ENCODE assay signal across 19 cellular contexts in genomic region chr2:16655457-16655837, GRCh38. TPM values are rescaled to one million over a fixed set of nuclear protein-coding genes. Genes with fewer than 3 reads are reported as not detected.
DNase-seq lines count a peak whose midpoint lies in the region; ATAC-seq and TF ChIP-seq lines count a peak whose summit lies in the region.
"Had no signal": no experiment of that assay in that cellular context is flagged by ENCODE, and none has a peak within 500 bp of the region (broad histone marks: within the 10 kb centered on the region; RNA-seq: fewer than 3 reads in every experiment).

No MANE protein-coding gene starts in this region.

- H3K27ac ChIP-seq in caudate nucleus (ENCODE audit: low read depth, low read length) (peak overlapping the region; percentile 36), thyroid gland (peak overlapping the region; percentile 98), breast epithelium (peak overlapping the region in 1 of 2 donors; percentile 77), aorta (ENCODE audit: low read depth in 1 of 2, low read length in 2 of 2) (no peak overlapping the region)
- H3K27ac ChIP-seq: parathyroid adenoma, SJSA1 had no signal

- peak overlapping the region; percentile 8 to 96 (median 88) for H3K27ac Mint-ChIP-seq in naive B cell

- no peak overlapping the region for H3K4me2 ChIP-seq in Loucy (ENCODE audit: low read depth, low read length, poor library complexity, severe bottlenecking)

- H3K36me3 ChIP-seq in Loucy (ENCODE audit: insufficient read depth, low read length) (no peaks in the 10 kb centered on the region), thyroid gland (no peaks in the 10 kb centered on the region), breast epithelium (no peaks in the 10 kb centered on the region), aorta (ENCODE audit: control insufficient read depth in 1 of 2, insufficient read depth in 2 of 2, low read length in 1 of 2) (no peaks in the 10 kb centered on the region)
- H3K36me3 ChIP-seq: BE2C, SJSA1 had no signal

- no peaks in the 10 kb centered on the region for H3K36me3 Mint-ChIP-seq in naive B cell

- no peaks in the 10 kb centered on the region for H3K79me2 ChIP-seq in Loucy (ENCODE audit: insufficient read depth, low read length)
- H3K79me2 ChIP-seq: parathyroid adenoma had no signal

- no peaks in the 10 kb centered on the region for H4K20me1 ChIP-seq in Loucy (ENCODE audit: insufficient read depth, low read length, poor library complexity, severe bottlenecking)

- no peak overlapping the region for H2AFZ ChIP-seq in Loucy (ENCODE audit: low read length)
- H2AFZ ChIP-seq: parathyroid adenoma had no signal

- no peaks in the 10 kb centered on the region for H3K9me2 ChIP-seq in Loucy (replicated peaks; ENCODE audit: low read depth, low read length)

- peak overlapping the region; percentile 39 to 79 (median 66) for H3K4me3 Mint-ChIP-seq in naive B cell
- H3K4me3 Mint-ChIP-seq: stimulated activated naive CD8-positive, alpha-beta T cell treated with anti-CD3 and anti-CD28 coated beads, Interleukin-15, amount 100 ng/mL, for 72 hours had no signal

- H3K9me3 ChIP-seq in Loucy (ENCODE audit: insufficient read depth, low read depth, low read length) = no peaks in the 10 kb centered on the region
- no peaks in the 10 kb centered on the region for H3K9me3 ChIP-seq in thyroid gland
- H3K9me3 ChIP-seq in breast epithelium = no peaks in the 10 kb centered on the region
- H3K9me3 ChIP-seq in aorta (ENCODE audit: control insufficient read depth, low read length) = no peaks in the 10 kb centered on the region
- H3K9me3 ChIP-seq: BE2C, SJSA1 had no signal

- H3K4me1 Mint-ChIP-seq in naive B cell = peaks cover 76 to 98% (median 92%) of the 10 kb centered on the region in 3 donors
- H3K4me1 Mint-ChIP-seq: stimulated activated naive CD8-positive, alpha-beta T cell treated with anti-CD3 and anti-CD28 coated beads, Interleukin-15, amount 100 ng/mL, for 72 hours had no signal

- peaks cover 44% of the 10 kb centered on the region for H3K4me1 ChIP-seq in Loucy (ENCODE audit: insufficient read depth, low read length, poor library complexity, severe bottlenecking)
- H3K4me1 ChIP-seq in thyroid gland = peaks cover 94 to 99% of the 10 kb centered on the region in 2 donors
- peaks cover 23 to 32% of the 10 kb centered on the region in 2 donors for H3K4me1 ChIP-seq in breast epithelium
- peaks cover 4% of the 10 kb centered on the region in 2 donors for H3K4me1 ChIP-seq in aorta (ENCODE audit: control insufficient read depth in 1 of 2, insufficient read depth in 2 of 2, low read length in 2 of 2)
- H3K4me1 ChIP-seq: BE2C, parathyroid adenoma had no signal

- H3K9ac ChIP-seq in Loucy (ENCODE audit: low read depth, low read length, poor library complexity, severe bottlenecking) = peak overlapping the region; percentile 5
- H3K9ac ChIP-seq: parathyroid adenoma had no signal

- 62 to 73% methylated on average over 6 of the region's 6 CpGs for WGBS in thyroid gland, 2 donors
- WGBS in aorta, 2 donors = 96 to 98% methylated on average over 6 of the region's 6 CpGs

- TF ChIP-seq CTCF in Loucy (conservative IDR thresholded peaks at IDR 0.05; ENCODE audit: low read length) = no peak
- no peak for TF ChIP-seq CTCF in thyroid gland (IDR thresholded peaks at IDR 0.05)
- TF ChIP-seq CTCF in breast epithelium (IDR thresholded peaks at IDR 0.05) = no peak

- H3K27me3 Mint-ChIP-seq in naive B cell = no peaks in the 10 kb centered on the region

- H3K4me3 ChIP-seq in Loucy (ENCODE audit: low read length, poor library complexity, severe bottlenecking) (no peak overlapping the region), thyroid gland (replicated peaks in 1 of 3) (no peak overlapping the region), breast epithelium (no peak overlapping the region), aorta (ENCODE audit: low read length in 2 of 2) (no peak overlapping the region)
- H3K4me3 ChIP-seq: SJSA1 had no signal

- H3F3A ChIP-seq in Loucy (ENCODE audit: low read depth) = no peaks in the 10 kb centered on the region

- no peaks in the 10 kb centered on the region for H3K9me3 Mint-ChIP-seq in naive B cell
- H3K9me3 Mint-ChIP-seq: stimulated activated naive CD8-positive, alpha-beta T cell treated with anti-CD3 and anti-CD28 coated beads, Interleukin-15, amount 100 ng/mL, for 72 hours had no signal

- H3K27me3 ChIP-seq in Loucy (ENCODE audit: insufficient read depth, low read length, poor library complexity, severe bottlenecking) (no peaks in the 10 kb centered on the region), thyroid gland (no peaks in the 10 kb centered on the region), breast epithelium (no peaks in the 10 kb centered on the region), aorta (ENCODE audit: control insufficient read depth in 1 of 2, insufficient read depth in 2 of 2, low read length in 1 of 2) (no peaks in the 10 kb centered on the region)
- H3K27me3 ChIP-seq: BE2C had no signal

- intact Hi-C loops in thyroid gland (cut with DNase I) = loop anchor here (5.0 kb wide), 1 partner anchor 33 kb away; no protein-coding TSS in a partner anchor
- intact Hi-C loops in breast epithelium (cut with DNase I; ENCODE audit: low total_unique reads) = no loop called here
- intact Hi-C loops in aorta (cut with DNase I) = no loop called here

- ATAC-seq in naive B cell (ENCODE audit: low read depth in 2 of 2) = no peak
- ATAC-seq in aorta (ENCODE audit: low FRiP score) = no peak
- ATAC-seq: stimulated activated naive CD8-positive, alpha-beta T cell treated with anti-CD3 and anti-CD28 coated beads, Interleukin-15, amount 100 ng/mL, for 72 hours had no signal

- no peak for TF ChIP-seq POLR2A in thyroid gland (IDR thresholded peaks at IDR 0.05)
- no peak for TF ChIP-seq POLR2A in breast epithelium (IDR thresholded peaks at IDR 0.05)

- DNase-seq in caudate nucleus (lab: John Stamatoyannopoulos, UW) (no peak), naive B cell (no peak), thyroid gland (no peak), SHP77 treated with DMSO at 0.1 percent for 48 hours (lab: John Stamatoyannopoulos, UW) (no peak), breast epithelium (ENCODE audit: low spot score in 2 of 2) (no peak), aorta (no peak)
- DNase-seq: activated CD8-positive, alpha-beta memory T cell treated with anti-CD3 and anti-CD28 coated beads, Interleukin-2, amount 50 U/mL, for 48 hours; activated gamma-delta T cell treated with Interleukin-2 at 50 U/mL for 16 hours; BE2C; DMS 273 treated with DMSO at 0.1 percent for 48 hours; H7; NCI-H1694; NCI-H446; stimulated activated CD4-positive, alpha-beta T cell treated with anti-CD3 and anti-CD28 coated beads, Interleukin-12 subunit alpha, Interleukin-12 subunit beta, amount 100 ng/mL, for 4 hours; stimulated activated naive CD8-positive, alpha-beta T cell treated with anti-CD3 and anti-CD28 coated beads, Interleukin-15, amount 100 ng/mL, for 72 hours; T-helper 9 cell had no signal

RNA-seq across cellular contexts. Expression of gene CYRIA, which starts 10.2 kb away (rescaled TPM):
- polyA plus RNA-seq in naive B cell (ENCODE audit: low read depth in 6 of 6) (10 to 100 TPM; 14.7 to 24.5 (median 17.6) TPM), aorta (1 to 10 TPM; 1.9 to 3.0 TPM)
- total RNA-seq in thyroid gland (10 to 100 TPM; 33.6 to 79.0 (median 50.0) TPM), breast epithelium (10 to 100 TPM; 12.5 to 18.7 (median 17.7) TPM), aorta (10 to 100 TPM; 12.8 to 24.9 TPM)

Comparison
In these comparisons a context has a peak if more than half of its experiments do, and no peak if none do; other contexts are left out.
1. H3K27ac ChIP-seq: peak in caudate nucleus (single experiment) and thyroid gland (3 of 3); none in aorta (0 of 2).